Comparison of ENCODE assay signal across 8 cellular contexts in the genomic region with DNA sequence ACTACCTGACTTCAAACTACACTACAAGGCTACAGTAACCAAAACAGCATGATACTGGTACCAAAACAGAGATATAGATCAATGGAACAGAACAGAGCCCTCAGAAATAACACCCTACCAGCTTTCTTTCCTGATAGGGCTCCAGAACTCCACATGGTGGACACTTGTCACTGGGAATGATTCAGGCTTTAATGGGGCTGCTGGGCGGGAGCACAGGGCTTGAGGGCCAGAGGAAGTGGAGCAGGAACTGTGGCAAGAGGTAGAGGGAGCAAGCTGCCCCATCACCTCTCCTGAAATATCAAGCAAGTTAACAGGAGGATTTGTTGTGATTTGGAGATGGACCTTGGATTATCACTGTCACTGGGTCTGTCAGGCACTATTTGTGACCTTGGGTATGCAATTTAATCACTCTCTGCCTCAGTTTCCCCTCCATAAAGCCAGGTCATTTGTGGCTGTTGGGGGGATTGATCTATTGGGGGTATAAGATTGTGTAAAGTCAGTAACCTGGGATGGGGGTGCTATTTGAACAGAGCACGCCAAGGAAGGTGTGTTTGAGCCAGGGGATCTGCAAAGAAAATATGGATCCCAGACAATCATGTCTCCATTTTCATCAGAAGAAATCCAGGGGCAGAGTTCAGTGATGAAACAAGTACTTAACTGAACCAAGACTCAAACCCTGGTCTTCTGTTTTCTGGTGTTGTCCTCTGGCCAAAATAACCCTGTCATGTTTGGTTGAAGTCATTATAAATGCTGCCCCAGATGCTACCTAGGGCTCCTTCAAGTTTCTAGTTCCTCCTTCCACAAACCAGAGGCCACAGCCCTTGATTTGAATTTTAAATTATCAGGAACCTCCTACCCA. TPM values are rescaled to one million over a fixed set of nuclear protein-coding genes. Genes with fewer than 3 reads are reported as not detected.
DNase-seq lines count a peak whose midpoint lies in the region; ATAC-seq and TF ChIP-seq lines count a peak whose summit lies in the region.

No MANE protein-coding gene starts in this region.

- H3K36me3 ChIP-seq in CD8-positive, alpha-beta T cell (ENCODE audit: insufficient read depth, low read length): no peaks in the 10 kb centered on the region
- no peaks in the 10 kb centered on the region for H3K36me3 ChIP-seq in effector memory CD4-positive, alpha-beta T cell (ENCODE audit: control insufficient read depth, insufficient read depth, low read length)

- H3K27ac ChIP-seq in CD8-positive, alpha-beta T cell (ENCODE audit: low read depth, low read length): no peak overlapping the region
- H3K27ac ChIP-seq in effector memory CD4-positive, alpha-beta T cell (ENCODE audit: insufficient read depth, low read length, poor library complexity, severe bottlenecking): no peak overlapping the region
- no peak overlapping the region for H3K27ac ChIP-seq in caudate nucleus (ENCODE audit: low read depth, low read length)

- H3K9me3 Mint-ChIP-seq in CD8-positive, alpha-beta T cell: no peaks in the 10 kb centered on the region

- H3K4me1 ChIP-seq in CD8-positive, alpha-beta T cell (ENCODE audit: insufficient read depth, low read length): no peaks in the 10 kb centered on the region
- H3K4me1 ChIP-seq in effector memory CD4-positive, alpha-beta T cell (ENCODE audit: control insufficient read depth, insufficient read depth, low read length, poor library complexity, severe bottlenecking): peaks cover 8% of the 10 kb centered on the region

- H3K9me3 ChIP-seq in CD8-positive, alpha-beta T cell (ENCODE audit: low read length): no peaks in the 10 kb centered on the region
- no peaks in the 10 kb centered on the region for H3K9me3 ChIP-seq in effector memory CD4-positive, alpha-beta T cell (ENCODE audit: control insufficient read depth, low read length)

- H3K27me3 Mint-ChIP-seq in CD8-positive, alpha-beta T cell (ENCODE audit: low read depth): peaks cover 7% of the 10 kb centered on the region

- H3K27ac Mint-ChIP-seq in CD8-positive, alpha-beta T cell: peak overlapping the region; percentile 0

- POLR2A ChIA-PET in CD8-positive, alpha-beta T cell (lab: Charles Lee): no interaction called here

- H3K4me3 Mint-ChIP-seq in CD8-positive, alpha-beta T cell: no peak overlapping the region

- CTCF ChIA-PET in CD8-positive, alpha-beta T cell (lab: Charles Lee): no interaction called here

- no peaks in the 10 kb centered on the region for H3K36me3 Mint-ChIP-seq in CD8-positive, alpha-beta T cell

- TF ChIP-seq CTCF in CD8-positive, alpha-beta T cell (IDR thresholded peaks at IDR 0.05): no peak

- peaks cover 9% of the 10 kb centered on the region for H3K4me1 Mint-ChIP-seq in CD8-positive, alpha-beta T cell (ENCODE audit: low read depth)

- intact Hi-C loops in CD8-positive, alpha-beta T cell (cut with DNase I, micrococcal nuclease): loop anchor here (5.0 kb wide), 2 partner anchors 94 to 99 kb away; no protein-coding TSS in a partner anchor

- H3K4me3 ChIP-seq in CD8-positive, alpha-beta T cell (ENCODE audit: low read depth, low read length): no peak overlapping the region
- H3K4me3 ChIP-seq in effector memory CD4-positive, alpha-beta T cell (ENCODE audit: insufficient read depth, low read depth, low read length, poor library complexity, severe bottlenecking): no peak overlapping the region

- H3K27me3 ChIP-seq in CD8-positive, alpha-beta T cell (ENCODE audit: insufficient read depth, low read length): no peaks in the 10 kb centered on the region
- H3K27me3 ChIP-seq in effector memory CD4-positive, alpha-beta T cell (replicated peaks; ENCODE audit: control insufficient read depth, insufficient read depth, low read length, poor library complexity, severe bottlenecking): no peaks in the 10 kb centered on the region

- no peak for ATAC-seq in CD8-positive, alpha-beta T cell
- ATAC-seq in GM21360 (IDR thresholded peaks at IDR 0.05; ENCODE audit: unreplicated experiment) (peak; percentile 80), HG03457 (IDR thresholded peaks at IDR 0.05; ENCODE audit: unreplicated experiment) (peak; percentile 71)

- DNase-seq in CD8-positive, alpha-beta T cell: no peak
- peak; percentile 25 for DNase-seq in islet precursor cell
- no peak for DNase-seq in effector memory CD4-positive, alpha-beta T cell
- no peak for DNase-seq in globus pallidus (ENCODE audit: low spot score)
- no peak for DNase-seq in stimulated activated CD4-positive, alpha-beta T cell treated with anti-CD3 and anti-CD28 coated beads, Interleukin-4, amount 100 ng/mL, for 24 hours
- no peak for DNase-seq in caudate nucleus (lab: John Stamatoyannopoulos, UW)

RNA-seq across cellular contexts. Expression of gene ETS2, which starts 25.2 kb away (rescaled TPM):
- 10 to 100 TPM in 1 of 2 experiments, 1 to 10 TPM in 1; 8.1 to 10.0 TPM for total RNA-seq in CD8-positive, alpha-beta T cell
